ENCODE assay signal across 8 cellular contexts in genomic region chr2:98012561-98012979, GRCh38. TPM values are rescaled to one million over a fixed set of nuclear protein-coding genes. Genes with fewer than 3 reads are reported as not detected.
DNase-seq lines count a peak whose midpoint lies in the region; ATAC-seq and TF ChIP-seq lines count a peak whose summit lies in the region.

No MANE protein-coding gene starts in this region.

- peak overlapping the region; percentile 89 for H3K27ac Mint-ChIP-seq in memory B cell
- no peak overlapping the region for H3K27ac Mint-ChIP-seq in chondrocyte (ENCODE audit: unreplicated experiment)

- no peak overlapping the region for H3K27ac ChIP-seq in right cardiac atrium (ENCODE audit: low read length)

- H3K36me3 Mint-ChIP-seq in memory B cell = no peaks in the 10 kb centered on the region
- H3K36me3 Mint-ChIP-seq in chondrocyte (ENCODE audit: low read depth) = no peaks in the 10 kb centered on the region

- H3K4me1 Mint-ChIP-seq in memory B cell (peaks cover 51% of the 10 kb centered on the region), chondrocyte (ENCODE audit: low read depth) (peaks cover 13% of the 10 kb centered on the region)

- no peaks in the 10 kb centered on the region for H3K9me3 Mint-ChIP-seq in memory B cell
- peaks cover 2% of the 10 kb centered on the region for H3K9me3 Mint-ChIP-seq in chondrocyte (ENCODE audit: low read depth)

- TF ChIP-seq CTCF in chondrocyte (IDR thresholded peaks at IDR 0.05) = no peak

- H3K27me3 Mint-ChIP-seq in memory B cell = no peaks in the 10 kb centered on the region
- peaks cover 6% of the 10 kb centered on the region for H3K27me3 Mint-ChIP-seq in chondrocyte (ENCODE audit: low read depth)

- 93% methylated on average over 3 of the region's 3 CpGs for WGBS in right cardiac atrium

- H3K4me1 ChIP-seq in right cardiac atrium (ENCODE audit: control insufficient read depth, insufficient read depth, low read length) = peaks cover 5% of the 10 kb centered on the region

- peak; percentile 61 to 68 for DNase-seq in memory B cell (ENCODE audit: low spot score in 2 of 2)
- no peak for DNase-seq in OCI-M1 (lab: John Stamatoyannopoulos, UW)
- DNase-seq in right cardiac atrium = no peak
- DNase-seq in chondrocyte (ENCODE audit: low spot score) = no peak
- DNase-seq in NCI-H1105 (lab: John Stamatoyannopoulos, UW) = no peak

- H3K27me3 ChIP-seq in right cardiac atrium (ENCODE audit: control insufficient read depth, insufficient read depth) = no peaks in the 10 kb centered on the region

- no peak overlapping the region for H3K4me3 ChIP-seq in right cardiac atrium (ENCODE audit: low read length)

- H3K4me3 Mint-ChIP-seq in memory B cell = peak overlapping the region; percentile 72
- H3K4me3 Mint-ChIP-seq in chondrocyte (ENCODE audit: unreplicated experiment) = no peak overlapping the region

- H3K9me3 ChIP-seq in right cardiac atrium (ENCODE audit: control insufficient read depth, low read length) = no peaks in the 10 kb centered on the region

- intact Hi-C loops in right cardiac atrium (cut with DNase I) = no loop called here

- ATAC-seq in GM18508 (IDR thresholded peaks at IDR 0.05; ENCODE audit: insufficient read depth, unreplicated experiment) = peak; percentile 75
- peak; percentile 74 for ATAC-seq in GM21367 (IDR thresholded peaks at IDR 0.05; ENCODE audit: unreplicated experiment)
- peak; percentile 80 for ATAC-seq in HG03520 (IDR thresholded peaks at IDR 0.05; ENCODE audit: unreplicated experiment)
- peak; percentile 88 for ATAC-seq in memory B cell (ENCODE audit: low read depth)
- ATAC-seq in right cardiac atrium = no peak

RNA-seq across cellular contexts. Expression of gene TMEM131, which starts 16.8 kb away (rescaled TPM):
- total RNA-seq in right cardiac atrium (10 to 100 TPM; 26.4 to 32.7 (median 30.2) TPM), chondrocyte (31.0 to 31.7 TPM (median 31.4 TPM) in 3 replicates)
- polyA plus RNA-seq in right cardiac atrium = 11.5 TPM

Comparison
In these comparisons a context has a peak if more than half of its experiments do, and no peak if none do; other contexts are left out.
1. ATAC-seq: peak in GM18508 (single experiment), GM21367 (single experiment), HG03520 (single experiment) and memory B cell (single experiment); none in right cardiac atrium (0 of 2).
2. DNase-seq: peak in memory B cell (2 of 2); none in OCI-M1 (single experiment), right cardiac atrium (0 of 3), chondrocyte (single experiment) and NCI-H1105 (single experiment).